ENCODE assay signal across 14 cellular contexts in genomic region chr11:129694966-129695365, GRCh38.
DNase-seq lines count a peak whose midpoint lies in the region; ATAC-seq and TF ChIP-seq lines count a peak whose summit lies in the region.
"Had no signal": no experiment of that assay in that cellular context is flagged by ENCODE, and none has a peak within 500 bp of the region (broad histone marks: within the 10 kb centered on the region; RNA-seq: fewer than 3 reads in every experiment).

No MANE protein-coding gene starts in this region.

- H3K9me3 Mint-ChIP-seq in CD4-positive, alpha-beta T cell, result no peaks in the 10 kb centered on the region
- no peaks in the 10 kb centered on the region for H3K9me3 Mint-ChIP-seq in activated T-helper 17 cell treated with anti-CD3 and anti-CD28 coated beads, Interleukin-2, amount 50 U/mL, for 72 hours
- no peaks in the 10 kb centered on the region for H3K9me3 Mint-ChIP-seq in immature natural killer cell
- H3K9me3 Mint-ChIP-seq: activated T-cell treated with anti-CD3 and anti-CD28 coated beads, Interleukin-2, amount 50 U/mL, for 4 hours; T-helper 1 cell treated with Interleukin-12 subunit alpha and Interleukin-12 subunit beta and Interleukin-4 antibody, amounts not matched to agents 30 μg/mL and 1 μg/mL, for 36 hours had no signal

- POLR2A ChIA-PET in CD4-positive, alpha-beta T cell (lab: Charles Lee), result interaction anchor here (0.6 kb wide), 1 partner anchor 53 kb away, joined by 3 read pairs; no protein-coding TSS in a partner anchor

- peaks cover 8% of the 10 kb centered on the region for H3K4me1 Mint-ChIP-seq in CD4-positive, alpha-beta T cell (ENCODE audit: low read depth)
- no peaks in the 10 kb centered on the region for H3K4me1 Mint-ChIP-seq in activated T-helper 17 cell treated with anti-CD3 and anti-CD28 coated beads, Interleukin-2, amount 50 U/mL, for 72 hours
- H3K4me1 Mint-ChIP-seq in immature natural killer cell, result peaks cover 6 to 10% of the 10 kb centered on the region in 2 donors

- H3K27ac Mint-ChIP-seq in CD4-positive, alpha-beta T cell, result no peak overlapping the region
- H3K27ac Mint-ChIP-seq in activated T-helper 17 cell treated with anti-CD3 and anti-CD28 coated beads, Interleukin-2, amount 50 U/mL, for 72 hours, result no peak overlapping the region
- no peak overlapping the region for H3K27ac Mint-ChIP-seq in immature natural killer cell
- H3K27ac Mint-ChIP-seq: T-helper 1 cell treated with Interleukin-12 subunit alpha and Interleukin-12 subunit beta and Interleukin-4 antibody, amounts not matched to agents 30 μg/mL and 1 μg/mL, for 36 hours had no signal

- H3K27me3 ChIP-seq in CD4-positive, alpha-beta T cell (ENCODE audit: control insufficient read depth, insufficient read depth, low read length), result no peaks in the 10 kb centered on the region
- no peaks in the 10 kb centered on the region for H3K27me3 ChIP-seq in prostate gland (replicated peaks; ENCODE audit: insufficient read depth)
- H3K27me3 ChIP-seq: pancreas had no signal

- no peak overlapping the region for H3K27ac ChIP-seq in CD4-positive, alpha-beta T cell (ENCODE audit: low read depth, low read length)
- no peak overlapping the region for H3K27ac ChIP-seq in prostate gland
- H3K27ac ChIP-seq: C4-2B, RWPE1 had no signal

- H3K4me3 Mint-ChIP-seq in CD4-positive, alpha-beta T cell, result peak overlapping the region; percentile 81
- H3K4me3 Mint-ChIP-seq in activated T-helper 17 cell treated with anti-CD3 and anti-CD28 coated beads, Interleukin-2, amount 50 U/mL, for 72 hours, result peak overlapping the region; percentile 72
- H3K4me3 Mint-ChIP-seq in immature natural killer cell, result peak overlapping the region; percentile 41 to 83 (median 82)

- no peak for TF ChIP-seq POLR2A in prostate gland (IDR thresholded peaks at IDR 0.05)

- no peaks in the 10 kb centered on the region for H3K4me1 ChIP-seq in prostate gland (replicated peaks)
- H3K4me1 ChIP-seq: pancreas had no signal

- no peak overlapping the region for H3K4me3 ChIP-seq in prostate gland

- H3K27me3 Mint-ChIP-seq in CD4-positive, alpha-beta T cell, result peaks cover 28% of the 10 kb centered on the region
- no peaks in the 10 kb centered on the region for H3K27me3 Mint-ChIP-seq in activated T-helper 17 cell treated with anti-CD3 and anti-CD28 coated beads, Interleukin-2, amount 50 U/mL, for 72 hours
- peaks cover 3 to 14% (median 9%) of the 10 kb centered on the region in 3 donors for H3K27me3 Mint-ChIP-seq in immature natural killer cell (ENCODE audit: low read depth in 3 of 3)

- no peak for DNase-seq in CD4-positive, alpha-beta T cell
- DNase-seq in LHCN-M2 (ENCODE audit: low read depth), result peak; percentile 17
- no peak for DNase-seq in immature natural killer cell
- no peak for DNase-seq in prostate gland (ENCODE audit: low spot score)
- no peak for DNase-seq in SW480 (ENCODE audit: low spot score)
- DNase-seq in activated gamma-delta T cell (lab: John Stamatoyannopoulos, UW), result no peak
- DNase-seq: NCI-H1048 had no signal

- CTCF ChIA-PET in CD4-positive, alpha-beta T cell (lab: Charles Lee), result interaction anchor here (1.1 kb wide), 1 partner anchor 15 kb away, joined by 3 read pairs; no protein-coding TSS in a partner anchor

- no peak for ATAC-seq in CD4-positive, alpha-beta T cell (ENCODE audit: poor library complexity)
- no peak for ATAC-seq in activated T-helper 17 cell treated with anti-CD3 and anti-CD28 coated beads, Interleukin-2, amount 50 U/mL, for 72 hours (replicated peaks)
- ATAC-seq in GM19463 (IDR thresholded peaks at IDR 0.05; ENCODE audit: unreplicated experiment), result no peak

- no peaks in the 10 kb centered on the region for H3K36me3 ChIP-seq in prostate gland
- H3K36me3 ChIP-seq: pancreas had no signal

- WGBS in prostate gland, result 92% methylated on average over 10 of the region's 10 CpGs

- TF ChIP-seq CTCF in CD4-positive, alpha-beta T cell (IDR thresholded peaks at IDR 0.05), result no peak
- no peak for TF ChIP-seq CTCF in prostate gland (IDR thresholded peaks at IDR 0.05)

- no peaks in the 10 kb centered on the region for H3K36me3 Mint-ChIP-seq in CD4-positive, alpha-beta T cell (ENCODE audit: low read depth)
- no peaks in the 10 kb centered on the region for H3K36me3 Mint-ChIP-seq in activated T-helper 17 cell treated with anti-CD3 and anti-CD28 coated beads, Interleukin-2, amount 50 U/mL, for 72 hours (ENCODE audit: low read depth)
- no peaks in the 10 kb centered on the region for H3K36me3 Mint-ChIP-seq in immature natural killer cell

- no peaks in the 10 kb centered on the region for H3K9me3 ChIP-seq in CD4-positive, alpha-beta T cell (ENCODE audit: control insufficient read depth, low read length)
- no peaks in the 10 kb centered on the region for H3K9me3 ChIP-seq in prostate gland
- H3K9me3 ChIP-seq: pancreas had no signal

- intact Hi-C loops in CD4-positive, alpha-beta T cell (cut with DNase I, micrococcal nuclease), result loop anchor here (1.0 to 5.0 kb wide), 3 partner anchors 331 to 578 kb away; no protein-coding TSS in a partner anchor
- intact Hi-C loops in prostate gland (cut with DNase I), result loop anchor here (10.0 kb wide), 1 partner anchor 1360 kb away; no protein-coding TSS in a partner anchor
